Comparison of ENCODE assay signal across 8 cellular contexts in the genomic region with DNA sequence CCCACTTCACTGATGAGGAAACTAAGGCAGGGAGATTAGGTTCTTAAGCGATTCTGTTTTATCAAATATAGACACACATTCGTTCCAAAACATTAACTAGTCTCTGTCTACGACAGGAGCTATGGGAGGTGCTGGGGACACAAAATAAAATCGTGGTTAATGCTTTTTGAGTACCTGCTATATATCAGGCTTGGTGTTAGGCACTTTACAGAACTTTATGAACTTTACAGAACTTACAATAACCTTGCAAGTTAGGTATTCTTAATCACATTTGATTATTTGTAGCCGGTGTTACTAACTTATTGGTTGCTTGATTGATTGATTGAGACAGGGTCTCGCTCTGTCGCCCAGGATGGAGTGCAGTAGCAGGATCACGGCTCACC. TPM values are rescaled to one million over a fixed set of nuclear protein-coding genes. Genes with fewer than 3 reads are reported as not detected.
DNase-seq lines count a peak whose midpoint lies in the region; ATAC-seq and TF ChIP-seq lines count a peak whose summit lies in the region.

No MANE protein-coding gene starts in this region.

- no peaks in the 10 kb centered on the region for H3K27me3 Mint-ChIP-seq in activated CD4-positive, alpha-beta T cell treated with anti-CD3 and anti-CD28 coated beads for 36 hours
- H3K27me3 Mint-ChIP-seq in activated CD8-positive, alpha-beta T cell treated with anti-CD3 and anti-CD28 coated beads for 36 hours: no peaks in the 10 kb centered on the region

- no peak for ATAC-seq in activated CD4-positive, alpha-beta T cell treated with anti-CD3 and anti-CD28 coated beads for 36 hours
- ATAC-seq in activated CD8-positive, alpha-beta T cell treated with anti-CD3 and anti-CD28 coated beads for 36 hours: no peak
- no peak for ATAC-seq in HG02610 (IDR thresholded peaks at IDR 0.05; ENCODE audit: unreplicated experiment)

- H3K36me3 ChIP-seq in iPS-18a (ENCODE audit: control insufficient read depth, low read depth, low read length): peaks cover 16% of the 10 kb centered on the region
- peaks cover 0 to 2% of the 10 kb centered on the region in 2 donors for H3K36me3 ChIP-seq in stomach smooth muscle (ENCODE audit: control insufficient read depth in 2 of 2, insufficient read depth in 2 of 2, low read length in 2 of 2)

- peaks cover 31% of the 10 kb centered on the region for H3K4me1 Mint-ChIP-seq in activated CD4-positive, alpha-beta T cell treated with anti-CD3 and anti-CD28 coated beads for 36 hours
- H3K4me1 Mint-ChIP-seq in activated CD8-positive, alpha-beta T cell treated with anti-CD3 and anti-CD28 coated beads for 36 hours (ENCODE audit: low read depth): peaks cover 29% of the 10 kb centered on the region

- no peak for DNase-seq in activated CD4-positive, alpha-beta T cell treated with anti-CD3 and anti-CD28 coated beads for 36 hours
- DNase-seq in activated CD4-positive, alpha-beta T cell treated with anti-CD3 and anti-CD28 coated beads for 1 hour: no peak
- no peak for DNase-seq in activated CD8-positive, alpha-beta T cell treated with anti-CD3 and anti-CD28 coated beads for 36 hours
- no peak for DNase-seq in NCI-H510A (lab: John Stamatoyannopoulos, UW)
- DNase-seq in ecto neural progenitor cell (ENCODE audit: low spot score): no peak

- H3K9ac ChIP-seq in iPS-18a (ENCODE audit: low read length) (no peak overlapping the region), stomach smooth muscle (ENCODE audit: low read length in 2 of 2) (no peak overlapping the region)

- CTCF ChIA-PET in activated CD4-positive, alpha-beta T cell treated with anti-CD3 and anti-CD28 coated beads for 36 hours (lab: Charles Lee): interaction anchor here (0.5 to 4.2 kb wide), 5 partner anchors 9 to 146 kb away, joined by 3 to 47 read pairs (median 4); a partner anchor contains a TSS
- CTCF ChIA-PET in activated CD8-positive, alpha-beta T cell treated with anti-CD3 and anti-CD28 coated beads for 36 hours (lab: Charles Lee): interaction anchor here (0.7 to 7.5 kb wide), 5 partner anchors 21 to 262 kb away, joined by 3 to 74 read pairs (median 11); a partner anchor contains a TSS

- peaks cover 18% of the 10 kb centered on the region for H3K36me3 Mint-ChIP-seq in activated CD4-positive, alpha-beta T cell treated with anti-CD3 and anti-CD28 coated beads for 36 hours (ENCODE audit: low read depth)
- H3K36me3 Mint-ChIP-seq in activated CD8-positive, alpha-beta T cell treated with anti-CD3 and anti-CD28 coated beads for 36 hours (ENCODE audit: low read depth): peaks cover 18% of the 10 kb centered on the region

- H3K9me3 ChIP-seq in iPS-18a (ENCODE audit: control insufficient read depth, low read depth, low read length): no peaks in the 10 kb centered on the region
- H3K9me3 ChIP-seq in stomach smooth muscle (ENCODE audit: control insufficient read depth in 2 of 2, low read length in 2 of 2): no peaks in the 10 kb centered on the region

- H3K27ac ChIP-seq in iPS-18a (ENCODE audit: low read length) (no peak overlapping the region), stomach smooth muscle (ENCODE audit: low read length) (no peak overlapping the region)

- no peaks in the 10 kb centered on the region for H3K9me3 Mint-ChIP-seq in activated CD4-positive, alpha-beta T cell treated with anti-CD3 and anti-CD28 coated beads for 36 hours (ENCODE audit: low read depth)
- no peaks in the 10 kb centered on the region for H3K9me3 Mint-ChIP-seq in activated CD8-positive, alpha-beta T cell treated with anti-CD3 and anti-CD28 coated beads for 36 hours

- POLR2A ChIA-PET in activated CD4-positive, alpha-beta T cell treated with anti-CD3 and anti-CD28 coated beads for 36 hours (lab: Charles Lee): interaction anchor here (1.4 kb wide), 1 partner anchor 40 kb away, joined by 4 read pairs; a partner anchor contains a TSS
- POLR2A ChIA-PET in activated CD8-positive, alpha-beta T cell treated with anti-CD3 and anti-CD28 coated beads for 36 hours (lab: Charles Lee): no interaction called here

- H3K4me1 ChIP-seq in iPS-18a (ENCODE audit: control insufficient read depth, low read depth, low read length): peaks cover 6% of the 10 kb centered on the region
- H3K4me1 ChIP-seq in stomach smooth muscle (ENCODE audit: control insufficient read depth, insufficient read depth, low read length): peaks cover 18% of the 10 kb centered on the region

- H3K4me3 ChIP-seq in iPS-18a (ENCODE audit: low read length) (peak overlapping the region; percentile 46), stomach smooth muscle (ENCODE audit: low read length in 2 of 2) (peak overlapping the region; percentile 36 to 91)

- TF ChIP-seq CTCF in activated CD8-positive, alpha-beta T cell treated with anti-CD3 and anti-CD28 coated beads for 36 hours (IDR thresholded peaks at IDR 0.05): no peak

- peak overlapping the region; percentile 88 for H3K27ac Mint-ChIP-seq in activated CD4-positive, alpha-beta T cell treated with anti-CD3 and anti-CD28 coated beads for 36 hours
- peak overlapping the region; percentile 91 for H3K27ac Mint-ChIP-seq in activated CD8-positive, alpha-beta T cell treated with anti-CD3 and anti-CD28 coated beads for 36 hours

- intact Hi-C loops in activated CD4-positive, alpha-beta T cell treated with anti-CD3 and anti-CD28 coated beads for 36 hours (cut with DNase I, micrococcal nuclease): loop anchor here (1.0 to 5.0 kb wide), 3 partner anchors 40 to 617 kb away; a partner anchor contains a TSS
- intact Hi-C loops in activated CD8-positive, alpha-beta T cell treated with anti-CD3 and anti-CD28 coated beads for 36 hours (cut with micrococcal nuclease): loop anchor here (10.0 kb wide), 1 partner anchor 90 kb away; a partner anchor contains a TSS

- peak overlapping the region; percentile 87 for H3K4me3 Mint-ChIP-seq in activated CD4-positive, alpha-beta T cell treated with anti-CD3 and anti-CD28 coated beads for 36 hours
- peak overlapping the region; percentile 84 for H3K4me3 Mint-ChIP-seq in activated CD8-positive, alpha-beta T cell treated with anti-CD3 and anti-CD28 coated beads for 36 hours

- H3K27me3 ChIP-seq in iPS-18a (ENCODE audit: control insufficient read depth, insufficient read depth, low read length) (no peaks in the 10 kb centered on the region), stomach smooth muscle (ENCODE audit: control insufficient read depth in 1 of 2, insufficient read depth in 2 of 2, low read length in 2 of 2) (no peaks in the 10 kb centered on the region)

RNA-seq across cellular contexts. Expression of a gene that starts 0.5 kb away (rescaled TPM):
- total RNA-seq in activated CD4-positive, alpha-beta T cell treated with anti-CD3 and anti-CD28 coated beads for 36 hours: 10 to 100 TPM; 22.2 to 28.7 TPM
- 10 to 100 TPM; 23.6 to 29.6 TPM for total RNA-seq in activated CD8-positive, alpha-beta T cell treated with anti-CD3 and anti-CD28 coated beads for 36 hours

RNA-seq across cellular contexts. Expression of a gene that starts 40.2 kb away (rescaled TPM):
- total RNA-seq in activated CD4-positive, alpha-beta T cell treated with anti-CD3 and anti-CD28 coated beads for 36 hours: 10 to 100 TPM; 19.3 to 22.8 TPM
- 10 to 100 TPM; 19.1 to 19.9 TPM for total RNA-seq in activated CD8-positive, alpha-beta T cell treated with anti-CD3 and anti-CD28 coated beads for 36 hours
